ENCODE assay signal across 8 cellular contexts in genomic region chr21:46325073-46325912, GRCh38. TPM values are rescaled to one million over a fixed set of nuclear protein-coding genes. Genes with fewer than 3 reads are reported as not detected.
A peak's percentile ranks its signal among the peaks of the same experiment; 100 is the strongest.
DNase-seq lines count a peak whose midpoint lies in the region; ATAC-seq and TF ChIP-seq lines count a peak whose summit lies in the region.

No MANE protein-coding gene starts in this region.

- CTCF ChIA-PET in HEK293T (lab: Yijun Ruan, JAX), result interaction anchor here (1.0 kb wide), 1 partner anchor 182 kb away, joined by 6 read pairs; no protein-coding TSS in a partner anchor

- H3K27ac Mint-ChIP-seq in activated T-helper 2 cell treated with anti-CD3 and anti-CD28 coated beads, Interferon-gamma antibody, Interleukin-2, Interleukin-4, amounts not matched to agents 10 μg/mL and 5 μg/mL and 100 μg/mL, durations not matched to agents 14 hours and 24 hours and 36 hours, result peak overlapping the region; percentile 51

- POLR2A ChIA-PET in HEK293T (lab: Yijun Ruan, JAX), result interaction anchor here (0.7 to 1.0 kb wide), 3 partner anchors 40 to 352 kb away, joined by 3 to 9 read pairs (median 5); partner anchors contain the start of genes MCM3AP, PRMT2 and YBEY

- whole genome bisulfite sequencing in urinary bladder, result 8% methylated on average over 42 of the region's 43 CpGs

- H3K4me1 ChIP-seq in NT2/D1 (ENCODE audit: insufficient read depth, insufficient read length) (peaks cover 4% of the 10 kb centered on the region), neuron (ENCODE audit: insufficient read depth, low read length) (peaks cover 29% of the 10 kb centered on the region), urinary bladder (ENCODE audit: insufficient read depth) (no peaks in the 10 kb centered on the region)

- peaks cover 54% of the 10 kb centered on the region for H3K36me3 Mint-ChIP-seq in activated T-helper 2 cell treated with anti-CD3 and anti-CD28 coated beads, Interferon-gamma antibody, Interleukin-2, Interleukin-4, amounts not matched to agents 10 μg/mL and 5 μg/mL and 100 μg/mL, durations not matched to agents 14 hours and 24 hours and 36 hours (ENCODE audit: low read depth)

- peaks cover 28% of the 10 kb centered on the region for H3K4me1 Mint-ChIP-seq in activated T-helper 2 cell treated with anti-CD3 and anti-CD28 coated beads, Interferon-gamma antibody, Interleukin-2, Interleukin-4, amounts not matched to agents 10 μg/mL and 5 μg/mL and 100 μg/mL, durations not matched to agents 14 hours and 24 hours and 36 hours (ENCODE audit: low read depth)

- DNase-seq in COLO668 (lab: John Stamatoyannopoulos, UW; ENCODE audit: unreplicated experiment), result peak; percentile 66
- peak; percentile 71 for DNase-seq in HEK293T (ENCODE audit: extremely low spot score)
- peak; percentile 75 for DNase-seq in NT2/D1 (ENCODE audit: low read depth, low spot score)
- DNase-seq in activated T-helper 2 cell treated with anti-CD3 and anti-CD28 coated beads, Interferon-gamma antibody, Interleukin-2, Interleukin-4, amounts not matched to agents 10 μg/mL and 5 μg/mL and 100 μg/mL, durations not matched to agents 14 hours and 24 hours and 36 hours (ENCODE audit: low spot score), result peak; percentile 25
- DNase-seq in foreskin fibroblast, result peak; percentile 39 to 78

- peak overlapping the region; percentile 96 for H3K9ac ChIP-seq in NT2/D1 (ENCODE audit: insufficient read length, low read depth)

- intact Hi-C loops in activated T-helper 2 cell treated with anti-CD3 and anti-CD28 coated beads, Interferon-gamma antibody, Interleukin-2, Interleukin-4, amounts not matched to agents 10 μg/mL and 5 μg/mL and 100 μg/mL, durations not matched to agents 14 hours and 24 hours and 36 hours (cut with micrococcal nuclease), result loop anchor here (1.0 to 10.0 kb wide), 3 partner anchors 96 to 350 kb away; partner anchors contain the start of genes DIP2A and LSS

- H2AFZ ChIP-seq in neuron (ENCODE audit: low read depth, low read length), result peak overlapping the region; percentile 93

- H3K4me3 Mint-ChIP-seq in activated T-helper 2 cell treated with anti-CD3 and anti-CD28 coated beads, Interferon-gamma antibody, Interleukin-2, Interleukin-4, amounts not matched to agents 10 μg/mL and 5 μg/mL and 100 μg/mL, durations not matched to agents 14 hours and 24 hours and 36 hours (ENCODE audit: low read depth), result peak overlapping the region; percentile 75

- no peaks in the 10 kb centered on the region for H3K9me3 ChIP-seq in NT2/D1 (ENCODE audit: insufficient read depth, low read length)
- H3K9me3 ChIP-seq in neuron (ENCODE audit: low read length), result no peaks in the 10 kb centered on the region

- H3K4me3 ChIP-seq in NT2/D1 (ENCODE audit: insufficient read length, low read depth), result peak overlapping the region; percentile 84
- peak overlapping the region; percentile 72 to 74 for H3K4me3 ChIP-seq in foreskin fibroblast (ENCODE audit: low read depth in 1 of 2, low read length in 2 of 2)
- peak overlapping the region; percentile 93 for H3K4me3 ChIP-seq in neuron (ENCODE audit: low read length)
- peak overlapping the region; percentile 79 for H3K4me3 ChIP-seq in urinary bladder (ENCODE audit: low read depth, low read length)

- no peak for ATAC-seq in GM19023 (IDR thresholded peaks at IDR 0.05; ENCODE audit: unreplicated experiment)

- no peaks in the 10 kb centered on the region for H3K27me3 ChIP-seq in NT2/D1 (ENCODE audit: insufficient read depth, insufficient read length)
- H3K27me3 ChIP-seq in neuron (ENCODE audit: insufficient read depth, low read length), result no peaks in the 10 kb centered on the region

- no peaks in the 10 kb centered on the region for H3K27me3 Mint-ChIP-seq in activated T-helper 2 cell treated with anti-CD3 and anti-CD28 coated beads, Interferon-gamma antibody, Interleukin-2, Interleukin-4, amounts not matched to agents 10 μg/mL and 5 μg/mL and 100 μg/mL, durations not matched to agents 14 hours and 24 hours and 36 hours (ENCODE audit: low read depth)

- H3K27ac ChIP-seq in urinary bladder (ENCODE audit: low read depth), result peak overlapping the region; percentile 90

- peaks cover 65% of the 10 kb centered on the region for H3K36me3 ChIP-seq in NT2/D1 (ENCODE audit: insufficient read depth, insufficient read length, low read length)
- peaks cover 42% of the 10 kb centered on the region for H3K36me3 ChIP-seq in neuron (ENCODE audit: insufficient read depth, low read length)
- no peaks in the 10 kb centered on the region for H3K36me3 ChIP-seq in urinary bladder (ENCODE audit: insufficient read depth)

- H3K9me3 Mint-ChIP-seq in activated T-helper 2 cell treated with anti-CD3 and anti-CD28 coated beads, Interferon-gamma antibody, Interleukin-2, Interleukin-4, amounts not matched to agents 10 μg/mL and 5 μg/mL and 100 μg/mL, durations not matched to agents 14 hours and 24 hours and 36 hours, result no peaks in the 10 kb centered on the region

- TF ChIP-seq CTCF in foreskin fibroblast (IDR thresholded peaks at IDR 0.05; ENCODE audit: low read depth, low read length), result peak; percentile 18

TF ChIP-seq in HEK293T, 16 proteins besides CTCF, POLR2A, EP300 and RAD21:
- TF ChIP-seq BHLHE40 (IDR thresholded peaks at IDR 0.05; ENCODE audit: borderline replicate concordance), result no peak
- no peak for TF ChIP-seq FOXK2 (IDR thresholded peaks at IDR 0.05)
- no peak for TF ChIP-seq FOXM1 (IDR thresholded peaks at IDR 0.05; ENCODE audit: borderline replicate concordance)
- no peak for TF ChIP-seq PKNOX1 (IDR thresholded peaks at IDR 0.05)
- TF ChIP-seq NFRKB (IDR thresholded peaks at IDR 0.05), result no peak
- no peak for TF ChIP-seq FOXA1 (IDR thresholded peaks at IDR 0.05)
- no peak for TF ChIP-seq LEF1 (IDR thresholded peaks at IDR 0.05; ENCODE audit: borderline replicate concordance)
- TF ChIP-seq SUZ12 (IDR thresholded peaks at IDR 0.05), result no peak
- no peak for TF ChIP-seq ZNF384 (IDR thresholded peaks at IDR 0.05)
- TF ChIP-seq HDGF (IDR thresholded peaks at IDR 0.05; ENCODE audit: borderline replicate concordance), result no peak
- TF ChIP-seq ELF4 (IDR thresholded peaks at IDR 0.05), result no peak
- no peak for TF ChIP-seq CTBP1 (IDR thresholded peaks at IDR 0.05; ENCODE audit: borderline replicate concordance)
- TF ChIP-seq ARNT (IDR thresholded peaks at IDR 0.05), result no peak
- TF ChIP-seq TARDBP (IDR thresholded peaks at IDR 0.05), result no peak

RNA-seq across cellular contexts. Expression of gene PCNT, which starts 1.3 kb away (rescaled TPM):
- 55.8 and 58.8 TPM in 2 replicates for total RNA-seq in activated T-helper 2 cell treated with anti-CD3 and anti-CD28 coated beads, Interferon-gamma antibody, Interleukin-2, Interleukin-4, amounts not matched to agents 10 μg/mL and 5 μg/mL and 100 μg/mL, durations not matched to agents 14 hours and 24 hours and 36 hours
- 22.4 TPM for total RNA-seq in urinary bladder
- polyA plus RNA-seq in urinary bladder, result 15.7 TPM

RNA-seq across cellular contexts. Expression of gene C21orf58, which starts 1.6 kb away (rescaled TPM):
- total RNA-seq in activated T-helper 2 cell treated with anti-CD3 and anti-CD28 coated beads, Interferon-gamma antibody, Interleukin-2, Interleukin-4, amounts not matched to agents 10 μg/mL and 5 μg/mL and 100 μg/mL, durations not matched to agents 14 hours and 24 hours and 36 hours, result 32.2 and 32.8 TPM in 2 replicates
- 5.2 TPM for total RNA-seq in urinary bladder
- polyA plus RNA-seq in urinary bladder, result 1.5 TPM

RNA-seq across cellular contexts. Expression of gene YBEY, which starts 39.2 kb away (rescaled TPM):
- 14.4 and 15.3 TPM in 2 replicates for total RNA-seq in activated T-helper 2 cell treated with anti-CD3 and anti-CD28 coated beads, Interferon-gamma antibody, Interleukin-2, Interleukin-4, amounts not matched to agents 10 μg/mL and 5 μg/mL and 100 μg/mL, durations not matched to agents 14 hours and 24 hours and 36 hours
- 10.6 TPM for total RNA-seq in urinary bladder
- polyA plus RNA-seq in urinary bladder, result 12.1 TPM

RNA-seq across cellular contexts. Expression of gene MCM3AP, which starts 39.9 kb away (rescaled TPM):
- 123 and 138 TPM in 2 replicates for total RNA-seq in activated T-helper 2 cell treated with anti-CD3 and anti-CD28 coated beads, Interferon-gamma antibody, Interleukin-2, Interleukin-4, amounts not matched to agents 10 μg/mL and 5 μg/mL and 100 μg/mL, durations not matched to agents 14 hours and 24 hours and 36 hours
- 65.0 TPM for total RNA-seq in urinary bladder
- 52.9 TPM for polyA plus RNA-seq in urinary bladder

Comparison
In these comparisons a context has a peak if more than half of its experiments do, and no peak if none do; other contexts are left out.
1. DNase-seq: peak in every context shown above with its lines; median percentile 75 in NT2/D1; 71 in HEK293T; 66 in COLO668; 58 in foreskin fibroblast; 25 in activated T-helper 2 cell treated with anti-CD3 and anti-CD28 coated beads, Interferon-gamma antibody, Interleukin-2, Interleukin-4, amounts not matched to agents 10 μg/mL and 5 μg/mL and 100 μg/mL, durations not matched to agents 14 hours and 24 hours and 36 hours.